Comparison of ENCODE assay signal across 27 cellular contexts in the genomic region with DNA sequence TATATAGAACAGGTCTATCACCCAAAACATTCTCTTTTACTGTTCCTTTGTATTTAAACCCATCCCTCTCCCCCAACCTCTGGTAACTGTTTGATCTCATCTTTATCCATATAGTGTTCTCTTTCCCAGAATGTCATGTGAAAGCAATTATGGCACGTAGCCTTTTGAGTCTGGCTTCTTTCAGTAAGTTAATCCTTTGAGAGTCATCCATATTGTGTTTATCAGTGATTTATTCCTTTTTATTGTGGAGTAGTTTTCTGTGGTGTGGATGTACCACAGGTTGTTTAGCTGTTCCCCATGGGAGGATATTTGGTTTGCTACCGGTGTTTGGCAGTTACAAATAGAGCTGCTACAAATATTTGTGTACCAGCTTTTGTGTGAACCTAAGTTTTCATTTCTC. TPM values are rescaled to one million over a fixed set of nuclear protein-coding genes. Genes with fewer than 3 reads are reported as not detected.
"Had no signal": no experiment of that assay in that cellular context is flagged by ENCODE, and none has a peak within 500 bp of the region (broad histone marks: within the 10 kb centered on the region; RNA-seq: fewer than 3 reads in every experiment).

No MANE protein-coding gene starts in this region.

- ATAC-seq: activated CD4-positive, alpha-beta T cell treated with anti-CD3 and anti-CD28 coated beads for 36 hours; left lobe of liver; lower lobe of right lung; sciatic nerve had no signal

- H3K27me3 ChIP-seq: esophagus squamous epithelium, upper lobe of left lung had no signal

- H3K27ac ChIP-seq: esophagus squamous epithelium, lower lobe of right lung, thoracic aorta, upper lobe of left lung had no signal

- DNase-seq: activated B cell treated with CpG ODN at 0.5 μM for 24 hours; activated CD4-positive, alpha-beta T cell treated with anti-CD3 and anti-CD28 coated beads for 36 hours; activated CD4-positive, alpha-beta T cell treated with anti-CD3 and anti-CD28 coated beads, Interleukin-2, amount 50 U/mL, for 4 hours; activated CD8-positive, alpha-beta memory T cell treated with anti-CD3 and anti-CD28 coated beads for 24 hours; activated CD8-positive, alpha-beta memory T cell treated with anti-CD3 and anti-CD28 coated beads, Interleukin-2, amount 50 U/mL, for 4 hours; activated naive CD4-positive, alpha-beta T cell; activated T-cell treated with anti-CD3 and anti-CD28 coated beads, Interleukin-2, amount 50 U/mL, for 24 hours; amygdala; cerebellar nuclear complex; cortex of kidney; endodermal cell; esophagus squamous epithelium; foreskin melanocyte; lower lobe of right lung; mesendoderm; naive B cell; nucleus accumbens; small intestine; stimulated activated CD4-positive, alpha-beta T cell treated with anti-CD3 and anti-CD28 coated beads, Interleukin-15, amount 100 ng/mL, for 24 hours; stimulated activated CD4-positive, alpha-beta T cell treated with anti-CD3 and anti-CD28 coated beads, Interleukin-4, amount 100 ng/mL, for 1 hour; stimulated activated naive CD4-positive, alpha-beta T cell treated with Interleukin-2 at 50 U/mL for 16 hours; T1000; upper lobe of left lung had no signal

- H3K4me3 ChIP-seq: esophagus squamous epithelium, lower lobe of right lung, thoracic aorta, upper lobe of left lung had no signal

- H3K9me3 ChIP-seq: esophagus squamous epithelium, lower lobe of right lung, thoracic aorta, upper lobe of left lung had no signal

RNA-seq across cellular contexts. Expression of gene CSF1R, which starts 47.8 kb away (rescaled TPM):
- polyA plus RNA-seq: neural cell had no signal
